In the genomic region with DNA sequence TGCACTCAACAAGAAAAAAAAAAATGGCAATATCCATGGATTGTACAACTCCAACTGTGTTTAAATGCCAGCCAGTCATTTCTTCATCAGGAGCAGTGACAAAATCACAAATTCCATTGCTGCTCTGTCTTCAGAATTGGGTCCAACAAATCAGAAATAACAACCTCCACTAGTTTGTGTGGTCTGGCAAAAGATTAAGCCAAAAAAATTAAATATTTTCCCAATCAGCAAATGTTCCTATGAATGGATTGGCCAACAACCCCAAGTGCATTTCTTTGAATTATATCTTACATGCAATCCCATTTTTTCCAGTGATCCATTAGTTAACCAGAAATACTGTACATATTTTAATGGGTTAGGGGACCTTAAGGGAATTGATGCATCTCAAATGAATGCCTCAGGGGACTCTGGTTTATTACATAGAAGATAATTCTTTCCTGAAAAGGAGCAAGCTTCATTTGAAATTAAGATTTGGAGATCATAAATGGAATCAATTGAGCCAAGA, we compare ENCODE assay signal across 20 cellular contexts.
A peak's percentile ranks its signal among the peaks of the same experiment; 100 is the strongest.
DNase-seq lines count a peak whose midpoint lies in the region; ATAC-seq and TF ChIP-seq lines count a peak whose summit lies in the region.
"Had no signal": no experiment of that assay in that cellular context is flagged by ENCODE, and none has a peak within 500 bp of the region (broad histone marks: within the 10 kb centered on the region; RNA-seq: fewer than 3 reads in every experiment).

No MANE protein-coding gene starts in this region.

- no peaks in the 10 kb centered on the region for H3K27me3 ChIP-seq in mammary epithelial cell (ENCODE audit: insufficient read depth, low read length)
- peaks cover 0 to 35% (median 0%) of the 10 kb centered on the region in 4 donors for H3K27me3 ChIP-seq in esophagus squamous epithelium
- H3K27me3 ChIP-seq in thyroid gland, result no peaks in the 10 kb centered on the region
- H3K27me3 ChIP-seq: adrenal gland, SJSA1 had no signal

- DNase-seq in MCF 10A (ENCODE audit: unreplicated experiment) (no peak), mammary epithelial cell (no peak), esophagus squamous epithelium (lab: John Stamatoyannopoulos, UW) (no peak), thyroid gland (no peak)
- DNase-seq: activated CD8-positive, alpha-beta memory T cell treated with anti-CD3 and anti-CD28 coated beads, Interleukin-2, amount 10 ng/mL, durations not matched to agents 7 days and 5 days; adrenal gland; CD4-positive, CD25-positive, alpha-beta regulatory T cell; cerebellar nuclear complex; DND-41; effector CD8-positive, alpha-beta T cell; NCI-H2029 treated with DMSO at 0.1 percent for 48 hours; NCI-H524; stimulated activated naive CD4-positive, alpha-beta T cell treated with Interleukin-2 at 50 U/mL for 16 hours; T1000 had no signal

- intact Hi-C loops in MCF 10A (cut with micrococcal nuclease) (no loop called here), mammary epithelial cell (cut with micrococcal nuclease) (no loop called here), esophagus squamous epithelium (cut with DNase I) (no loop called here), thyroid gland (cut with DNase I) (no loop called here)

- H3K4me1 Mint-ChIP-seq in MCF 10A (ENCODE audit: insufficient read depth, unreplicated experiment) (peaks cover 33% of the 10 kb centered on the region), nephron (peaks cover 47% of the 10 kb centered on the region)
- H3K4me1 Mint-ChIP-seq: activated CD8-positive, alpha-beta memory T cell treated with anti-CD3 and anti-CD28 coated beads, Interleukin-2, amount 10 ng/mL, durations not matched to agents 7 days and 5 days; CD4-positive, CD25-positive, alpha-beta regulatory T cell had no signal

- POLR2A ChIA-PET in MCF 10A (lab: Yijun Ruan, JAX), result interaction anchor here (0.7 to 1.0 kb wide), 2 partner anchors 10 to 31 kb away, joined by 3 read pairs; no protein-coding TSS in a partner anchor

- in situ Hi-C loops in mammary epithelial cell (cut with MboI; ENCODE audit: low sequenced_read_pairs in 2 of 2), result no loop called here

- no peaks in the 10 kb centered on the region for H3K9me3 Mint-ChIP-seq in MCF 10A (ENCODE audit: unreplicated experiment)
- H3K9me3 Mint-ChIP-seq in nephron, result no peaks in the 10 kb centered on the region

- no peaks in the 10 kb centered on the region for H3K79me2 ChIP-seq in mammary epithelial cell (ENCODE audit: insufficient read depth, low read length)

- H3K4me3 ChIP-seq in mammary epithelial cell (replicated peaks in 1 of 3; ENCODE audit: insufficient read depth in 1 of 3, low read depth in 2 of 3, low read length in 3 of 3), result no peak overlapping the region
- H3K4me3 ChIP-seq in esophagus squamous epithelium, result no peak overlapping the region
- no peak overlapping the region for H3K4me3 ChIP-seq in thyroid gland (replicated peaks in 1 of 3)
- H3K4me3 ChIP-seq: adrenal gland, SJSA1 had no signal

- TF ChIP-seq CTCF in MCF 10A (IDR thresholded peaks at IDR 0.05; ENCODE audit: unreplicated experiment) (no peak), mammary epithelial cell (conservative IDR thresholded peaks at IDR 0.05 in 1 of 2, IDR thresholded peaks at IDR 0.05 in 1 of 2; ENCODE audit: extremely low read depth in 1 of 2, insufficient read depth in 1 of 2, low read depth in 1 of 2, low read length in 2 of 2) (no peak), esophagus squamous epithelium (IDR thresholded peaks at IDR 0.05) (no peak), nephron (IDR thresholded peaks at IDR 0.05; ENCODE audit: unreplicated experiment in 3 of 3) (no peak), thyroid gland (IDR thresholded peaks at IDR 0.05) (no peak)

- peak overlapping the region; percentile 38 for H3K4me3 Mint-ChIP-seq in MCF 10A (ENCODE audit: unreplicated experiment)
- H3K4me3 Mint-ChIP-seq in nephron, result no peak overlapping the region
- H3K4me3 Mint-ChIP-seq: activated CD8-positive, alpha-beta memory T cell treated with anti-CD3 and anti-CD28 coated beads, Interleukin-2, amount 10 ng/mL, durations not matched to agents 7 days and 5 days; CD4-positive, CD25-positive, alpha-beta regulatory T cell had no signal

- no peak overlapping the region for H2AFZ ChIP-seq in mammary epithelial cell (ENCODE audit: low read depth, low read length)

- H3K36me3 Mint-ChIP-seq in MCF 10A (ENCODE audit: insufficient read depth, unreplicated experiment), result no peaks in the 10 kb centered on the region
- no peaks in the 10 kb centered on the region for H3K36me3 Mint-ChIP-seq in nephron (ENCODE audit: low read depth)
- H3K36me3 Mint-ChIP-seq: activated CD8-positive, alpha-beta memory T cell treated with anti-CD3 and anti-CD28 coated beads, Interleukin-2, amount 10 ng/mL, durations not matched to agents 7 days and 5 days; CD4-positive, CD25-positive, alpha-beta regulatory T cell had no signal

- BruUV-seq in MCF 10A (replicated peaks; lab: Mats Ljungman, UMichigan) (no TSS peak), mammary epithelial cell (replicated peaks; lab: Mats Ljungman, UMichigan) (no TSS peak)

- dilution Hi-C loops in mammary epithelial cell (cut with HindIII; ENCODE audit: low sequenced_read_pairs), result loop anchor here (10.0 kb wide), 1 partner anchor 523 kb away; no protein-coding TSS in a partner anchor

- H3K9me3 ChIP-seq in mammary epithelial cell (replicated peaks; ENCODE audit: insufficient read depth, low read length) (no peaks in the 10 kb centered on the region), esophagus squamous epithelium (no peaks in the 10 kb centered on the region), thyroid gland (no peaks in the 10 kb centered on the region)
- H3K9me3 ChIP-seq: adrenal gland, SJSA1 had no signal

- H3K27me3 Mint-ChIP-seq in MCF 10A (ENCODE audit: insufficient read depth, unreplicated experiment) (no peaks in the 10 kb centered on the region), nephron (ENCODE audit: low read depth) (no peaks in the 10 kb centered on the region)
- H3K27me3 Mint-ChIP-seq: activated CD8-positive, alpha-beta memory T cell treated with anti-CD3 and anti-CD28 coated beads, Interleukin-2, amount 10 ng/mL, durations not matched to agents 7 days and 5 days; CD4-positive, CD25-positive, alpha-beta regulatory T cell had no signal

- no peaks in the 10 kb centered on the region for H3K36me3 ChIP-seq in mammary epithelial cell (ENCODE audit: insufficient read depth, low read length)
- no peaks in the 10 kb centered on the region for H3K36me3 ChIP-seq in esophagus squamous epithelium
- no peaks in the 10 kb centered on the region for H3K36me3 ChIP-seq in thyroid gland
- H3K36me3 ChIP-seq: adrenal gland, SJSA1 had no signal

- CTCF ChIA-PET in MCF 10A (lab: Yijun Ruan, JAX), result interaction anchor here (1.5 kb wide), 1 partner anchor 35 kb away, joined by 5 read pairs; no protein-coding TSS in a partner anchor
- CTCF ChIA-PET in mammary epithelial cell (lab: Charles Lee; ENCODE audit: low non-redundant PET), result no interaction called here

- no peaks in the 10 kb centered on the region for H4K20me1 ChIP-seq in mammary epithelial cell (ENCODE audit: insufficient read depth, low read length)

- no peak overlapping the region for H3K9ac ChIP-seq in mammary epithelial cell (ENCODE audit: insufficient read depth, low read length)

- H3K27ac ChIP-seq in mammary epithelial cell (ENCODE audit: insufficient read depth, low read depth, low read length) (no peak overlapping the region), esophagus squamous epithelium (peak overlapping the region in 3 of 4 donors; percentile 17 to 79 (median 54)), thyroid gland (peak overlapping the region; percentile 71 to 85 (median 76))

- H3K4me2 ChIP-seq in mammary epithelial cell (ENCODE audit: insufficient read depth, low read depth, low read length), result no peak overlapping the region

- ATAC-seq in HG03378 (IDR thresholded peaks at IDR 0.05; ENCODE audit: unreplicated experiment) (no peak), GM21528 (IDR thresholded peaks at IDR 0.05; ENCODE audit: low FRiP score, unreplicated experiment) (no peak), GM19395 (IDR thresholded peaks at IDR 0.05; ENCODE audit: unreplicated experiment) (no peak)
- ATAC-seq: activated CD8-positive, alpha-beta memory T cell treated with anti-CD3 and anti-CD28 coated beads, Interleukin-2, amount 10 ng/mL, durations not matched to agents 7 days and 5 days had no signal

- H3K4me1 ChIP-seq in mammary epithelial cell (ENCODE audit: insufficient read depth, low read length), result peaks cover 48% of the 10 kb centered on the region
- peaks cover 0 to 29% (median 5%) of the 10 kb centered on the region in 3 donors for H3K4me1 ChIP-seq in esophagus squamous epithelium
- H3K4me1 ChIP-seq in thyroid gland, result peaks cover 21 to 30% of the 10 kb centered on the region in 2 donors

- H3K27ac Mint-ChIP-seq in MCF 10A (ENCODE audit: low read depth, unreplicated experiment) (peak overlapping the region; percentile 88), nephron (peak overlapping the region; percentile 69 to 76 (median 75))
- H3K27ac Mint-ChIP-seq: activated CD8-positive, alpha-beta memory T cell treated with anti-CD3 and anti-CD28 coated beads, Interleukin-2, amount 10 ng/mL, durations not matched to agents 7 days and 5 days; CD4-positive, CD25-positive, alpha-beta regulatory T cell; progenitor cell of endocrine pancreas had no signal

- TF ChIP-seq POLR2A in esophagus squamous epithelium (IDR thresholded peaks at IDR 0.05) (no peak), thyroid gland (IDR thresholded peaks at IDR 0.05) (no peak)
